Comparison of ENCODE assay signal across 8 cellular contexts in the genomic region with DNA sequence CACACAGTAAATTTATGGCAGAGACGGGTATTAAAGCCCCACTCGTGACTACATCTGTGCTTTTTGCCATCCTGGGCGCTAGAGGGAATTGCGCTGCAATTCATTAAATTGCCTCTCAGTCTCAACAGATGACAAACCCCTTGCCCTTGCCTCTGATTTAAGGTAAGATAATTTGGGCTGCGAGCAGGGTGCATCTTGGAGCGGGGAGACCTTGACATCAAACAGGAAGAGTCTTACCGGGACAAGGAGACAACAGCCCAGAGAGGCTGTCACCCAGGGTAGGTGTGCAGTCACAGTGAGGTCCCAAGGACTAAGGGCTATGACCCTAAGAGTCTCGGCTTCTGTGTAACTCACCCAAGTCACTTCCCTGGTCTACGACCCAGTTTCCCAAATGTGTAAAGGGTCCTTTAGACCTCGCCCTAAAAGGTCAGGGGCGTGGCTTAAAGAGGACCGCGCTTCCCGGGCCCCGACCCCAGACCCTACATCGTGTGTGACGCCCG. TPM values are rescaled to one million over a fixed set of nuclear protein-coding genes. Genes with fewer than 3 reads are reported as not detected.
DNase-seq lines count a peak whose midpoint lies in the region; ATAC-seq and TF ChIP-seq lines count a peak whose summit lies in the region.

No MANE protein-coding gene starts in this region.

- no peak overlapping the region for H3K23ac ChIP-seq in H9 (ENCODE audit: insufficient read length, low read depth, low read length)

- no peak overlapping the region for H4K5ac ChIP-seq in H9 (ENCODE audit: insufficient read length, low read depth, low read length)

- WGBS in H9 (ENCODE audit: extremely low coverage, insufficient read length, low lambda C conversion rate): no CpG with 5 or more reads among the region's 18 CpGs

- CTCF ChIA-PET in OCI-LY7 (lab: Charles Lee; ENCODE audit: unreplicated experiment): interaction anchor here (0.6 kb wide), 1 partner anchor 43 kb away, joined by 3 read pairs; no protein-coding TSS in a partner anchor

- H3K4me1 ChIP-seq in H9 (ENCODE audit: insufficient read depth, low read length): no peaks in the 10 kb centered on the region
- H3K4me1 ChIP-seq in OCI-LY7 (ENCODE audit: insufficient read depth, low read length, poor library complexity, severe bottlenecking): peaks cover 7% of the 10 kb centered on the region
- H3K4me1 ChIP-seq in mucosa of descending colon (ENCODE audit: low read depth): peaks cover 11% of the 10 kb centered on the region

- peak overlapping the region; percentile 86 for H3K4me2 ChIP-seq in H9 (ENCODE audit: insufficient read depth, insufficient read length, low read length)
- peak overlapping the region; percentile 79 for H3K4me2 ChIP-seq in OCI-LY7 (ENCODE audit: low read length)

- H3T11ph ChIP-seq in H9 (ENCODE audit: low read length): no peak overlapping the region

- H4K20me1 ChIP-seq in H9 (ENCODE audit: control insufficient read depth, insufficient read depth, insufficient read length) (no peaks in the 10 kb centered on the region), OCI-LY7 (ENCODE audit: insufficient read depth, low read length) (no peaks in the 10 kb centered on the region)

- no peak overlapping the region for H3K14ac ChIP-seq in H9 (ENCODE audit: insufficient read depth, low read length)

- intact Hi-C loops in OCI-LY7 (cut with micrococcal nuclease; ENCODE audit: unreplicated experiment): no loop called here
- intact Hi-C loops in dendritic cell treated with granulocyte-macrophage colony-stimulating factor and Interleukin-4, amounts not matched to agents 40 ng/mL and 50 ng/mL, for 4 days (cut with micrococcal nuclease): no loop called here
- intact Hi-C loops in mucosa of descending colon (cut with DNase I, micrococcal nuclease): no loop called here

- POLR2A ChIA-PET in OCI-LY7 (lab: Charles Lee): interaction anchor here (0.7 to 1.3 kb wide), 6 partner anchors 8 to 220 kb away, joined by 3 to 5 read pairs (median 4); a partner anchor contains a TSS

- H3K36me3 Mint-ChIP-seq in H9 (ENCODE audit: insufficient read depth in 1 of 3, low read depth in 3 of 3): peaks cover 2 to 20% (median 17%) of the 10 kb centered on the region in 3 experiments; a peak in 6 of 7 replicates
- H3K36me3 Mint-ChIP-seq in dendritic cell treated with granulocyte-macrophage colony-stimulating factor and Interleukin-4, amounts not matched to agents 40 ng/mL and 50 ng/mL, for 4 days (ENCODE audit: low read depth): peaks cover 37% of the 10 kb centered on the region

- no peak overlapping the region for H2BK5ac ChIP-seq in H9 (ENCODE audit: insufficient read length, low read length)

- peaks cover 6 to 7% of the 10 kb centered on the region in 2 experiments; a peak in 3 of 4 replicates for H3K4me1 Mint-ChIP-seq in H9
- H3K4me1 Mint-ChIP-seq in dendritic cell treated with granulocyte-macrophage colony-stimulating factor and Interleukin-4, amounts not matched to agents 40 ng/mL and 50 ng/mL, for 4 days (ENCODE audit: low read depth): peaks cover 42% of the 10 kb centered on the region

- H3K4me3 ChIP-seq in GM12864 (ENCODE audit: low read depth, low read length) (peak overlapping the region; percentile 84), OCI-LY7 (ENCODE audit: low read depth, low read length, poor library complexity, severe bottlenecking) (peak overlapping the region; percentile 85), mucosa of descending colon (peak overlapping the region; percentile 67)

- H3K56ac ChIP-seq in H9 (ENCODE audit: insufficient read length, low read depth, low read length): no peak overlapping the region

- BruUV-seq in OCI-LY7 (replicated peaks; lab: Mats Ljungman, UMichigan): no TSS peak

- no peaks in the 10 kb centered on the region for H3K79me1 ChIP-seq in H9 (ENCODE audit: insufficient read depth, low read depth, low read length, poor library complexity, severe bottlenecking)

- H3K79me2 ChIP-seq in H9 (ENCODE audit: insufficient read depth, low read length) (no peaks in the 10 kb centered on the region), OCI-LY7 (ENCODE audit: insufficient read depth, low read depth, low read length) (no peaks in the 10 kb centered on the region)

- no peak overlapping the region for H2BK12ac ChIP-seq in H9 (ENCODE audit: insufficient read length, low read depth, low read length)

- H3K36me3 ChIP-seq in OCI-LY7 (ENCODE audit: insufficient read depth, low read length) (peaks cover 33% of the 10 kb centered on the region), mucosa of descending colon (ENCODE audit: low read depth) (no peaks in the 10 kb centered on the region)

- peak overlapping the region; percentile 86 to 92 for H3K4me3 Mint-ChIP-seq in H9
- peak overlapping the region; percentile 93 for H3K4me3 Mint-ChIP-seq in dendritic cell treated with granulocyte-macrophage colony-stimulating factor and Interleukin-4, amounts not matched to agents 40 ng/mL and 50 ng/mL, for 4 days

- H2BK20ac ChIP-seq in H9 (ENCODE audit: low read depth, low read length, poor library complexity, severe bottlenecking): no peak overlapping the region

- H2AFZ ChIP-seq in H9 (ENCODE audit: low read length) (no peak overlapping the region), OCI-LY7 (ENCODE audit: low read length) (peak overlapping the region; percentile 42; the same call in 1 of the 2 replicates)

- H4K91ac ChIP-seq in H9 (ENCODE audit: insufficient read length, low read depth, low read length): no peak overlapping the region

- H3K23me2 ChIP-seq in H9 (ENCODE audit: insufficient read length, low read depth, low read length, poor library complexity, severe bottlenecking): no peaks in the 10 kb centered on the region

- H2AK5ac ChIP-seq in H9 (ENCODE audit: insufficient read length, low read length): no peak overlapping the region

- DNase-seq in GM12864 (ENCODE audit: low read depth) (no peak), H9 (no peak), OCI-LY7 (ENCODE audit: low spot score) (peak; percentile 57), mucosa of descending colon (no peak), HK-2 (ENCODE audit: unreplicated experiment) (no peak), medulla oblongata (ENCODE audit: extremely low spot score) (no peak), NCI-H2107 (lab: John Stamatoyannopoulos, UW) (no peak)

- H3K4ac ChIP-seq in H9 (ENCODE audit: low read depth, low read length): no peak overlapping the region

- H2BK120ac ChIP-seq in H9 (ENCODE audit: low read depth, low read length, poor library complexity, severe bottlenecking): no peak overlapping the region

- TF ChIP-seq CTCF in GM12864 (IDR thresholded peaks at IDR 0.05; ENCODE audit: low read depth, low read length, missing control alignments): no peak
- TF ChIP-seq CTCF in H9 (conservative IDR thresholded peaks at IDR 0.05): no peak
- peak; percentile 57 for TF ChIP-seq CTCF in OCI-LY7 (conservative IDR thresholded peaks at IDR 0.05; ENCODE audit: low read length)
- TF ChIP-seq CTCF in mucosa of descending colon (IDR thresholded peaks at IDR 0.05): no peak

- H3K9me2 ChIP-seq in OCI-LY7 (ENCODE audit: insufficient read depth, low read length): no peaks in the 10 kb centered on the region

- peak overlapping the region; percentile 46 for H3K9ac ChIP-seq in H9 (ENCODE audit: extremely low read depth, insufficient read length, low read length)

- H3K9me3 ChIP-seq in H9 (ENCODE audit: control insufficient read depth, low read depth, low read length): no peaks in the 10 kb centered on the region
- no peaks in the 10 kb centered on the region for H3K9me3 ChIP-seq in OCI-LY7 (ENCODE audit: low read length)
- no peaks in the 10 kb centered on the region for H3K9me3 ChIP-seq in mucosa of descending colon

- peak overlapping the region; percentile 45 for H3K18ac ChIP-seq in H9 (ENCODE audit: insufficient read length, low read depth, low read length)

- H3K27me3 Mint-ChIP-seq in H9 (ENCODE audit: low read depth): no peaks in the 10 kb centered on the region
- no peaks in the 10 kb centered on the region for H3K27me3 Mint-ChIP-seq in dendritic cell treated with granulocyte-macrophage colony-stimulating factor and Interleukin-4, amounts not matched to agents 40 ng/mL and 50 ng/mL, for 4 days

- peak overlapping the region in 2 of 3 experiments; percentile 95 to 96; a peak in 4 of 7 replicates for H3K27ac Mint-ChIP-seq in H9
- H3K27ac Mint-ChIP-seq in dendritic cell treated with granulocyte-macrophage colony-stimulating factor and Interleukin-4, amounts not matched to agents 40 ng/mL and 50 ng/mL, for 4 days: peak overlapping the region; percentile 98

- peak; percentile 2 for ATAC-seq in mucosa of descending colon

- H3K27ac ChIP-seq in H9 (ENCODE audit: insufficient read length, low read depth, low read length) (peak overlapping the region; percentile 38), OCI-LY7 (ENCODE audit: low read depth, low read length, poor library complexity, severe bottlenecking) (peak overlapping the region; percentile 58)

- H3K27me3 ChIP-seq in H9 (ENCODE audit: insufficient read depth, low read length): no peaks in the 10 kb centered on the region

- H3K9me3 Mint-ChIP-seq in H9: no peaks in the 10 kb centered on the region
- no peaks in the 10 kb centered on the region for H3K9me3 Mint-ChIP-seq in dendritic cell treated with granulocyte-macrophage colony-stimulating factor and Interleukin-4, amounts not matched to agents 40 ng/mL and 50 ng/mL, for 4 days

- H4K8ac ChIP-seq in H9 (replicated peaks; ENCODE audit: insufficient read length, low read depth, low read length): no peak overlapping the region

- H2BK15ac ChIP-seq in H9 (ENCODE audit: low read depth, low read length): no peak overlapping the region

RNA-seq across cellular contexts. Expression of a gene that starts 0.4 kb away (rescaled TPM):
- total RNA-seq in H9 (2021): 22.3 and 23.9 TPM in 2 replicates
- 14.6 and 22.7 TPM in 2 replicates for total RNA-seq in OCI-LY7 (2014; rRNA removed; shearing (Covaris generic))
- 24.4 and 30.6 TPM in 2 replicates for total RNA-seq in OCI-LY7 (2022)
- 10 to 100 TPM; 59.8 to 74.7 (median 60.2) TPM for total RNA-seq in mucosa of descending colon

RNA-seq across cellular contexts. Expression of a gene that starts 42.0 kb away (rescaled TPM):
- total RNA-seq in H9 (2021) (32.5 and 33.5 TPM in 2 replicates), OCI-LY7 (2022) (46.9 and 50.2 TPM in 2 replicates), mucosa of descending colon (10 to 100 TPM; 18.1 to 21.7 (median 21.6) TPM)
- total RNA-seq in OCI-LY7 (2014; rRNA removed; shearing (Covaris generic)): 25.0 and 25.2 TPM in 2 replicates
